14 cellular contexts compared by ENCODE assay signal in the genomic region with DNA sequence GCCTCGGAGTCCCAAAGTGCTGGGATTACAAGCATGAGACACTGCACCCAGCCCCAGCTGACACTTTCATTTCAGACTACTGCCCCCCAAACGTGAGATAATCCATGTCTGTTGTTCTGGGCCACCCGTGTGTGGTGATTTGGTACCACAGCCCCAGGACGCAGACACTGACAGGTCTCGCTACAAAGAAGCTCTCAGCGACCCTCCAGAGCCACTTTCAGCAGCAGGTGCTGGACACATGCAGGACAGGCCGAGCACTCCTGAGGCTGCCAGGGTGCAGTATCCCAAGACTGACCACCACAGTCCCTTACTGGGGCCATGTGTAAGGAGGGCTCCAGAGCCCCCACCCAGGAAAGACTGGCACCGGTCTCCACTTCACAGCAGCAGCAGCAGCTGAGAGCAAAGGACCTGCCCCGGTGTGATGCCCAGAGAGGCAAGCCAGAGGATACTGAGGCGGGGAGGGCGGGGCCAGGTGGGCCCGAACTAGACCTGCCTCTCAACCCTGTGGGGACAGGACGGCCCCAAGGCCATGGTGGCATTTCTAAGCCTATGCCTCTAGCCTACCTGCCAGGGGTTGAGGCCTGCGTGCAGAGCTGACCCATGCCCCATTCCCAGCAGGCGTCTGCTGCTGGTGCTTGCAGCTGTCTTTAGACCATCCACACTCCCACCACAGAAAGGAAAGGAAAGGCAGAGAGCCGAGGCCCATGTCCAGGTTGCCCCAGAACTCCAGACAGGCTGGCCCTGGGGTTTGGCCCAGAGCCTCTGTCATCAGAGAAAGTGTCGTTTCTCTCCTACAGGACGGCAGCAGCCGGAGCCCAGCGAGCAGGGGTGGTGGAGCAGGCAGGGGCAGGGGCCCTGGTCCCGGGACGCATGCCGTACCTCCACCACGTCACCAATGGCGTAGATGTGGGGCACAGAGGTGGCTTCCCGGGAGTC. TPM values are rescaled to one million over a fixed set of nuclear protein-coding genes. Genes with fewer than 3 reads are reported as not detected.
DNase-seq lines count a peak whose midpoint lies in the region; ATAC-seq and TF ChIP-seq lines count a peak whose summit lies in the region.
"Had no signal": no experiment of that assay in that cellular context is flagged by ENCODE, and none has a peak within 500 bp of the region (broad histone marks: within the 10 kb centered on the region; RNA-seq: fewer than 3 reads in every experiment).

No MANE protein-coding gene starts in this region.

- H2BK12ac ChIP-seq in mesenchymal stem cell (ENCODE audit: low read length in 2 of 2): peak overlapping the region; percentile 29 to 73

- WGBS in mammary epithelial cell (ENCODE audit: low coverage, missing lambda C conversion rate): 98% methylated on average over 15 of the region's 26 CpGs
- WGBS in mesenchymal stem cell: 83% methylated on average over 25 of the region's 26 CpGs

- CTCF ChIA-PET in MCF 10A (lab: Yijun Ruan, JAX): no interaction called here
- CTCF ChIA-PET in mammary epithelial cell (lab: Charles Lee; ENCODE audit: low non-redundant PET): no interaction called here

- H3K9me3 ChIP-seq in mammary epithelial cell (replicated peaks; ENCODE audit: insufficient read depth, low read length) (no peaks in the 10 kb centered on the region), adipocyte (ENCODE audit: control insufficient read depth, low read length) (no peaks in the 10 kb centered on the region), mesenchymal stem cell (ENCODE audit: control insufficient read depth, low read length) (no peaks in the 10 kb centered on the region), upper lobe of right lung (no peaks in the 10 kb centered on the region)
- H3K9me3 ChIP-seq: upper lobe of left lung had no signal

- peak overlapping the region; percentile 59 for H4K8ac ChIP-seq in mesenchymal stem cell (ENCODE audit: low read length)

- dilution Hi-C loops in mammary epithelial cell (cut with HindIII; ENCODE audit: low sequenced_read_pairs): no loop called here

- no peak overlapping the region for H3K4me3 ChIP-seq in mammary epithelial cell (replicated peaks in 1 of 3; ENCODE audit: insufficient read depth in 1 of 3, low read depth in 2 of 3, low read length in 3 of 3)
- H3K4me3 ChIP-seq in adipocyte (ENCODE audit: low read length): no peak overlapping the region
- no peak overlapping the region for H3K4me3 ChIP-seq in mesenchymal stem cell (ENCODE audit: insufficient read depth in 1 of 2, low read depth in 1 of 2, low read length in 2 of 2)
- H3K4me3 ChIP-seq in upper lobe of right lung: no peak overlapping the region
- H3K4me3 ChIP-seq: upper lobe of left lung had no signal

- no peak overlapping the region for H3K4me3 Mint-ChIP-seq in MCF 10A (ENCODE audit: unreplicated experiment)
- no peak overlapping the region for H3K4me3 Mint-ChIP-seq in T-helper 2 cell treated with Interferon-gamma antibody and Interleukin-4, amounts not matched to agents 5 μg/mL and 100 μg/mL, for 36 hours
- H3K4me3 Mint-ChIP-seq: activated naive CD8-positive, alpha-beta T cell; B cell had no signal

- no peaks in the 10 kb centered on the region for H3K36me3 ChIP-seq in mammary epithelial cell (ENCODE audit: insufficient read depth, low read length)
- H3K36me3 ChIP-seq in adipocyte (ENCODE audit: control insufficient read depth, insufficient read depth, low read length, severe bottlenecking): no peaks in the 10 kb centered on the region
- peaks cover 0 to 4% of the 10 kb centered on the region in 2 experiments for H3K36me3 ChIP-seq in mesenchymal stem cell (ENCODE audit: control insufficient read depth in 1 of 2, insufficient read depth in 2 of 2, low read depth in 1 of 2, low read length in 2 of 2)
- peaks cover 5% of the 10 kb centered on the region for H3K36me3 ChIP-seq in upper lobe of right lung

- peak overlapping the region; percentile 87 for H3K27ac Mint-ChIP-seq in MCF 10A (ENCODE audit: low read depth, unreplicated experiment)
- H3K27ac Mint-ChIP-seq in T-helper 2 cell treated with Interferon-gamma antibody and Interleukin-4, amounts not matched to agents 5 μg/mL and 100 μg/mL, for 36 hours: no peak overlapping the region
- H3K27ac Mint-ChIP-seq: B cell had no signal

- H2BK120ac ChIP-seq in mesenchymal stem cell (ENCODE audit: low read depth, low read length): no peak overlapping the region

- no TSS peak for BruUV-seq in MCF 10A (replicated peaks; lab: Mats Ljungman, UMichigan)
- no TSS peak for BruUV-seq in mammary epithelial cell (replicated peaks; lab: Mats Ljungman, UMichigan)

- no peak overlapping the region for H2BK5ac ChIP-seq in mesenchymal stem cell (ENCODE audit: low read depth, low read length, poor library complexity, severe bottlenecking)

- DNase-seq in MCF 10A (ENCODE audit: unreplicated experiment): no peak
- DNase-seq in mammary epithelial cell: no peak
- DNase-seq in adipocyte (ENCODE audit: low read depth): no peak
- no peak for DNase-seq in mesenchymal stem cell
- peak; percentile 44 for DNase-seq in upper lobe of right lung
- no peak for DNase-seq in T-helper 2 cell treated with Interferon-gamma antibody and Interleukin-4, amounts not matched to agents 5 μg/mL and 100 μg/mL, for 36 hours (ENCODE audit: low spot score)
- DNase-seq: activated CD4-positive, alpha-beta T cell treated with anti-CD3 and anti-CD28 coated beads for 1 hour; NCI-H446 treated with DMSO at 0.1 percent for 48 hours; retina had no signal

- H3K27me3 Mint-ChIP-seq in MCF 10A (ENCODE audit: insufficient read depth, unreplicated experiment): no peaks in the 10 kb centered on the region
- no peaks in the 10 kb centered on the region for H3K27me3 Mint-ChIP-seq in T-helper 2 cell treated with Interferon-gamma antibody and Interleukin-4, amounts not matched to agents 5 μg/mL and 100 μg/mL, for 36 hours (ENCODE audit: low read depth)
- H3K27me3 Mint-ChIP-seq: activated naive CD8-positive, alpha-beta T cell; B cell had no signal

- H2AFZ ChIP-seq in mammary epithelial cell (ENCODE audit: low read depth, low read length): no peak overlapping the region
- no peak overlapping the region for H2AFZ ChIP-seq in mesenchymal stem cell (ENCODE audit: low read depth, low read length)

- no peak overlapping the region for H3K23ac ChIP-seq in mesenchymal stem cell (ENCODE audit: low read length in 2 of 2)

- peaks cover 50% of the 10 kb centered on the region for H3K4me1 Mint-ChIP-seq in MCF 10A (ENCODE audit: insufficient read depth, unreplicated experiment)
- peaks cover 13% of the 10 kb centered on the region for H3K4me1 Mint-ChIP-seq in T-helper 2 cell treated with Interferon-gamma antibody and Interleukin-4, amounts not matched to agents 5 μg/mL and 100 μg/mL, for 36 hours (ENCODE audit: low read depth)

- H3K4me1 ChIP-seq in mammary epithelial cell (ENCODE audit: insufficient read depth, low read length) (peaks cover 52% of the 10 kb centered on the region), adipocyte (ENCODE audit: control insufficient read depth, insufficient read depth, low read length) (peaks cover 53% of the 10 kb centered on the region), mesenchymal stem cell (ENCODE audit: control insufficient read depth, insufficient read depth, low read depth, low read length) (peaks cover 67% of the 10 kb centered on the region), upper lobe of right lung (peaks cover 31% of the 10 kb centered on the region)

- H3K27me3 ChIP-seq in mammary epithelial cell (ENCODE audit: insufficient read depth, low read length) (no peaks in the 10 kb centered on the region), adipocyte (replicated peaks; ENCODE audit: control insufficient read depth, insufficient read depth, low read length) (no peaks in the 10 kb centered on the region), mesenchymal stem cell (ENCODE audit: control insufficient read depth in 1 of 2, insufficient read depth in 1 of 2, low read length in 2 of 2) (no peaks in the 10 kb centered on the region), upper lobe of right lung (no peaks in the 10 kb centered on the region)
- H3K27me3 ChIP-seq: upper lobe of left lung had no signal

- H2BK15ac ChIP-seq in mesenchymal stem cell (ENCODE audit: low read depth, poor library complexity, severe bottlenecking): peak overlapping the region; percentile 60

- peak overlapping the region; percentile 44 to 61 for H3K4ac ChIP-seq in mesenchymal stem cell (ENCODE audit: low read depth in 1 of 2, low read length in 2 of 2)

- in situ Hi-C loops in mammary epithelial cell (cut with MboI; ENCODE audit: low sequenced_read_pairs in 2 of 2): no loop called here

- H3K4me2 ChIP-seq in mammary epithelial cell (ENCODE audit: insufficient read depth, low read depth, low read length) (no peak overlapping the region), mesenchymal stem cell (ENCODE audit: low read length, poor library complexity, severe bottlenecking) (no peak overlapping the region)

- H3K18ac ChIP-seq in mesenchymal stem cell (ENCODE audit: low read depth in 1 of 2, low read length in 2 of 2): peak overlapping the region; percentile 65 to 77

- H3K9me3 Mint-ChIP-seq in MCF 10A (ENCODE audit: unreplicated experiment): no peaks in the 10 kb centered on the region
- no peaks in the 10 kb centered on the region for H3K9me3 Mint-ChIP-seq in T-helper 2 cell treated with Interferon-gamma antibody and Interleukin-4, amounts not matched to agents 5 μg/mL and 100 μg/mL, for 36 hours

- H4K91ac ChIP-seq in mesenchymal stem cell (ENCODE audit: low read length): peak overlapping the region; percentile 85

- H3K36me3 Mint-ChIP-seq in MCF 10A (ENCODE audit: insufficient read depth, unreplicated experiment): no peaks in the 10 kb centered on the region
- H3K36me3 Mint-ChIP-seq in T-helper 2 cell treated with Interferon-gamma antibody and Interleukin-4, amounts not matched to agents 5 μg/mL and 100 μg/mL, for 36 hours (ENCODE audit: low read depth): no peaks in the 10 kb centered on the region
- H3K36me3 Mint-ChIP-seq: activated naive CD8-positive, alpha-beta T cell had no signal

- TF ChIP-seq CTCF in MCF 10A (IDR thresholded peaks at IDR 0.05; ENCODE audit: unreplicated experiment) (no peak), mammary epithelial cell (conservative IDR thresholded peaks at IDR 0.05 in 1 of 2, IDR thresholded peaks at IDR 0.05 in 1 of 2; ENCODE audit: extremely low read depth in 1 of 2, insufficient read depth in 1 of 2, low read depth in 1 of 2, low read length in 2 of 2) (no peak), upper lobe of right lung (IDR thresholded peaks at IDR 0.05) (no peak)

- H3K27ac ChIP-seq in mammary epithelial cell (ENCODE audit: insufficient read depth, low read depth, low read length): no peak overlapping the region
- H3K27ac ChIP-seq in mesenchymal stem cell (ENCODE audit: low read length, poor library complexity, severe bottlenecking): peak overlapping the region; percentile 95
- no peak overlapping the region for H3K27ac ChIP-seq in upper lobe of right lung
- H3K27ac ChIP-seq: upper lobe of left lung had no signal

- intact Hi-C loops in MCF 10A (cut with micrococcal nuclease): no loop called here
- intact Hi-C loops in mammary epithelial cell (cut with micrococcal nuclease): loop anchor here (5.0 kb wide), 1 partner anchor 75 kb away; no protein-coding TSS in a partner anchor
- intact Hi-C loops in upper lobe of right lung (cut with DNase I): no loop called here

- H3K79me1 ChIP-seq in mesenchymal stem cell (replicated peaks; ENCODE audit: low read length, poor library complexity, severe bottlenecking): peaks cover 3% of the 10 kb centered on the region

- peak overlapping the region in 1 of 2 experiments; percentile 45 for H3K14ac ChIP-seq in mesenchymal stem cell (ENCODE audit: low read length in 2 of 2)

- POLR2A ChIA-PET in MCF 10A (lab: Yijun Ruan, JAX): interaction anchor here (0.7 to 2.1 kb wide), 2 partner anchors 9 to 28 kb away, joined by 3 to 16 read pairs; a partner anchor contains a TSS

- H3K9ac ChIP-seq in mammary epithelial cell (ENCODE audit: insufficient read depth, low read length) (no peak overlapping the region), adipocyte (ENCODE audit: low read length) (peak overlapping the region; percentile 69), mesenchymal stem cell (ENCODE audit: low read length) (peak overlapping the region; percentile 80)

- H4K20me1 ChIP-seq in mammary epithelial cell (ENCODE audit: insufficient read depth, low read length): no peaks in the 10 kb centered on the region

- H2AK5ac ChIP-seq in mesenchymal stem cell (ENCODE audit: low read length, severe bottlenecking): peak overlapping the region; percentile 45

- ATAC-seq in upper lobe of right lung (no peak), HG03571 (IDR thresholded peaks at IDR 0.05; ENCODE audit: unreplicated experiment) (no peak), HG03175 (IDR thresholded peaks at IDR 0.05; ENCODE audit: unreplicated experiment) (no peak)

- peaks cover 11% of the 10 kb centered on the region for H3K79me2 ChIP-seq in mammary epithelial cell (ENCODE audit: insufficient read depth, low read length)

RNA-seq across cellular contexts. Expression of a gene that starts 28.0 kb away (rescaled TPM):
- total RNA-seq in MCF 10A (2022) (4.3 and 7.1 TPM in 2 replicates), mammary epithelial cell (1 to 10 TPM; 3.8 to 7.8 TPM), upper lobe of right lung (7.8 TPM)
- polyA plus RNA-seq in mammary epithelial cell: 7.9 TPM
- polyA minus RNA-seq in mammary epithelial cell: 0.93 TPM
- 3.9 TPM for polyA plus RNA-seq in mesenchymal stem cell (2013, experiment 1 of 2)
- 3.9 TPM for polyA plus RNA-seq in mesenchymal stem cell (2013, experiment 2 of 2)

RNA-seq across cellular contexts. Expression of a gene that starts 28.0 kb away (rescaled TPM):
- 16.8 and 20.6 TPM in 2 replicates for total RNA-seq in MCF 10A (2022)
- total RNA-seq in mammary epithelial cell: 10 to 100 TPM; 20.7 to 21.9 TPM
- polyA plus RNA-seq in mammary epithelial cell: 17.8 TPM
- polyA minus RNA-seq in mammary epithelial cell: 72.2 TPM
- 6.4 TPM for polyA plus RNA-seq in mesenchymal stem cell (2013, experiment 1 of 2)
- 7.2 TPM for polyA plus RNA-seq in mesenchymal stem cell (2013, experiment 2 of 2)
- total RNA-seq in upper lobe of right lung: 20.5 TPM

RNA-seq across cellular contexts. Expression of a gene that starts 58.9 kb away (rescaled TPM):
- total RNA-seq in MCF 10A (2022) (196 and 208 TPM in 2 replicates), mammary epithelial cell (100 to 1,000 TPM; 180 to 193 TPM), upper lobe of right lung (175 TPM)
- polyA plus RNA-seq in mammary epithelial cell: 362 TPM
- polyA minus RNA-seq in mammary epithelial cell: 84.3 TPM
- polyA plus RNA-seq in mesenchymal stem cell (2013, experiment 1 of 2): 51.6 TPM
- 55.0 TPM for polyA plus RNA-seq in mesenchymal stem cell (2013, experiment 2 of 2)

RNA-seq across cellular contexts. Expression of a gene that starts 58.9 kb away (rescaled TPM):
- total RNA-seq in MCF 10A (2022) (28.7 and 39.9 TPM in 2 replicates), mammary epithelial cell (10 to 100 TPM; 13.2 to 22.1 TPM), upper lobe of right lung (40.7 TPM)
- polyA plus RNA-seq in mammary epithelial cell: 21.2 TPM
- 13.9 TPM for polyA minus RNA-seq in mammary epithelial cell
- polyA plus RNA-seq in mesenchymal stem cell (2013, experiment 1 of 2): 5.8 TPM
- polyA plus RNA-seq in mesenchymal stem cell (2013, experiment 2 of 2): 6.0 TPM
